ENCODE assay signal across 9 cellular contexts in genomic region chr14:80587096-80587724, GRCh38.
DNase-seq lines count a peak whose midpoint lies in the region; ATAC-seq and TF ChIP-seq lines count a peak whose summit lies in the region.
"Had no signal": no experiment of that assay in that cellular context is flagged by ENCODE, and none has a peak within 500 bp of the region (broad histone marks: within the 10 kb centered on the region; RNA-seq: fewer than 3 reads in every experiment).

No MANE protein-coding gene starts in this region.

- intact Hi-C loops in left ventricle myocardium superior (cut with micrococcal nuclease) (no loop called here), upper lobe of right lung (cut with DNase I) (no loop called here)

- H3K27ac ChIP-seq in KOPT-K1 (ENCODE audit: low read depth, low read length, poor library complexity, severe bottlenecking) (peak overlapping the region; percentile 34), upper lobe of right lung (no peak overlapping the region)
- H3K27ac ChIP-seq: SK-N-MC had no signal

- H3K27ac Mint-ChIP-seq in WTC11, result no peak overlapping the region

- CTCF ChIA-PET in AG04449 (lab: Yijun Ruan, JAX) (interaction anchor here (0.7 to 3.0 kb wide), 20 partner anchors 9 to 531 kb away, joined by 3 to 10 read pairs (median 4); no protein-coding TSS in a partner anchor), WTC11 (lab: Charles Lee) (interaction anchor here (0.5 to 2.1 kb wide), 11 partner anchors 10 to 531 kb away, joined by 3 to 6 read pairs (median 4); no protein-coding TSS in a partner anchor)

- H3K27me3 Mint-ChIP-seq in WTC11 (ENCODE audit: low read depth), result no peaks in the 10 kb centered on the region; the same call in 1 of the 2 replicates

- H3K9me3 Mint-ChIP-seq in WTC11, result peaks cover 10% of the 10 kb centered on the region

- POLR2A ChIA-PET in AG04449 (lab: Yijun Ruan, JAX) (no interaction called here), WTC11 (lab: Charles Lee) (no interaction called here)

- H3K27me3 ChIP-seq in upper lobe of right lung, result no peaks in the 10 kb centered on the region

- H3K4me3 ChIP-seq in AG04449 (ENCODE audit: low read depth, low read length), result no peak overlapping the region
- H3K4me3 ChIP-seq in upper lobe of right lung, result no peak overlapping the region
- H3K4me3 ChIP-seq: SK-N-MC had no signal

- no peaks in the 10 kb centered on the region for H3K4me1 Mint-ChIP-seq in WTC11

- no peaks in the 10 kb centered on the region for H3K36me3 ChIP-seq in KOPT-K1 (ENCODE audit: insufficient read depth, low read length)
- no peaks in the 10 kb centered on the region for H3K36me3 ChIP-seq in upper lobe of right lung

- no peaks in the 10 kb centered on the region for H3K36me3 Mint-ChIP-seq in WTC11

- peak; percentile 95 for ATAC-seq in GM21723 (IDR thresholded peaks at IDR 0.05; ENCODE audit: unreplicated experiment)
- peak; percentile 80 for ATAC-seq in WTC11
- ATAC-seq in left ventricle myocardium superior, result peak; percentile 38
- no peak for ATAC-seq in upper lobe of right lung

- H3K4me1 ChIP-seq in upper lobe of right lung, result no peaks in the 10 kb centered on the region

- H3K4me3 Mint-ChIP-seq in WTC11, result no peak overlapping the region

- TF ChIP-seq CTCF in AG04449 (IDR thresholded peaks at IDR 0.05; ENCODE audit: insufficient read depth, low read length, missing control alignments) (peak; percentile 40), WTC11 (IDR thresholded peaks at IDR 0.05) (no peak), upper lobe of right lung (IDR thresholded peaks at IDR 0.05) (peak; percentile 33)

- H3K9me3 ChIP-seq in KOPT-K1 (ENCODE audit: insufficient read depth, low read length, poor library complexity, severe bottlenecking), result peaks cover 6% of the 10 kb centered on the region
- no peaks in the 10 kb centered on the region for H3K9me3 ChIP-seq in upper lobe of right lung

- DNase-seq in AG04449 (ENCODE audit: low read depth, low spot score) (no peak), ELR (ENCODE audit: low read depth) (peak; percentile 67), WTC11 (ENCODE audit: low spot score) (no peak), left ventricle myocardium superior (no peak), upper lobe of right lung (no peak), HK-2 (ENCODE audit: unreplicated experiment) (no peak)

TF ChIP-seq in WTC11, 78 proteins besides CTCF, POLR2A, EP300 and RAD21:
- no peak for TF ChIP-seq NFYB (CRISPR knock-in tag; conservative IDR thresholded peaks at IDR 0.05; ENCODE audit: low read depth)
- TF ChIP-seq STAT6 (CRISPR knock-in tag; conservative IDR thresholded peaks at IDR 0.05; ENCODE audit: low read depth), result no peak
- TF ChIP-seq ZNF138 (CRISPR knock-in tag; conservative IDR thresholded peaks at IDR 0.05), result no peak
- TF ChIP-seq IRF2 (CRISPR knock-in tag; IDR thresholded peaks at IDR 0.05; ENCODE audit: borderline replicate concordance, low read depth), result no peak
- TF ChIP-seq TEAD4 (CRISPR knock-in tag; IDR thresholded peaks at IDR 0.05), result no peak
